8 cellular contexts compared by ENCODE assay signal in genomic region chr2:98757904-98758421, GRCh38. TPM values are rescaled to one million over a fixed set of nuclear protein-coding genes. Genes with fewer than 3 reads are reported as not detected.
DNase-seq lines count a peak whose midpoint lies in the region; ATAC-seq and TF ChIP-seq lines count a peak whose summit lies in the region.

No MANE protein-coding gene starts in this region.

- H3K4me3 ChIP-seq in CD8-positive, alpha-beta T cell (ENCODE audit: low read depth, low read length): peak overlapping the region; percentile 32
- H3K4me3 ChIP-seq in HL-60 (replicated peaks; ENCODE audit: insufficient read depth, low read length): peak overlapping the region; percentile 16; the same call in 1 of the 2 replicates
- peak overlapping the region in 1 of 3 experiments; percentile 8 for H3K4me3 ChIP-seq in mammary epithelial cell (replicated peaks in 1 of 3; ENCODE audit: insufficient read depth in 1 of 3, low read depth in 2 of 3, low read length in 3 of 3)
- no peak overlapping the region for H3K4me3 ChIP-seq in lower leg skin (ENCODE audit: low read depth, poor library complexity, severe bottlenecking)
- H3K4me3 ChIP-seq in testis: no peak overlapping the region

- intact Hi-C loops in CD8-positive, alpha-beta T cell (cut with DNase I, micrococcal nuclease): loop anchor here (1.0 to 2.0 kb wide), 3 partner anchors 13 to 27 kb away; partner anchors contain the start of gene MGAT4A (in 1 of the 2)
- intact Hi-C loops in mammary epithelial cell (cut with micrococcal nuclease): no loop called here
- intact Hi-C loops in lower leg skin (cut with DNase I; ENCODE audit: low total_unique reads): no loop called here
- intact Hi-C loops in testis (cut with DNase I; ENCODE audit: low total_unique reads): no loop called here

- peak overlapping the region; percentile 97 for H3K27ac Mint-ChIP-seq in CD8-positive, alpha-beta T cell

- no peaks in the 10 kb centered on the region for H3K36me3 Mint-ChIP-seq in CD8-positive, alpha-beta T cell

- CTCF ChIA-PET in CD8-positive, alpha-beta T cell (lab: Charles Lee): interaction anchor here (1.0 to 2.2 kb wide), 10 partner anchors 9 to 109 kb away, joined by 3 to 8 read pairs (median 4); no protein-coding TSS in a partner anchor
- CTCF ChIA-PET in mammary epithelial cell (lab: Charles Lee; ENCODE audit: low non-redundant PET): no interaction called here

- peak; percentile 69 for ATAC-seq in CD8-positive, alpha-beta T cell
- ATAC-seq in GM19455 (IDR thresholded peaks at IDR 0.05; ENCODE audit: unreplicated experiment): peak; percentile 74
- ATAC-seq in GM18520 (IDR thresholded peaks at IDR 0.05; ENCODE audit: unreplicated experiment): no peak

- 12% methylated on average over 9 of the region's 9 CpGs for WGBS in mammary epithelial cell (ENCODE audit: low coverage, missing lambda C conversion rate)
- 4 to 10% methylated on average over 9 of the region's 9 CpGs for WGBS in lower leg skin, 2 donors
- 25 to 37% methylated on average over 9 of the region's 9 CpGs for WGBS in testis, 2 donors

- no peak for TF ChIP-seq POLR2A in lower leg skin (IDR thresholded peaks at IDR 0.05)
- TF ChIP-seq POLR2A in testis (IDR thresholded peaks at IDR 0.05): no peak

- TF ChIP-seq CTCF in CD8-positive, alpha-beta T cell (IDR thresholded peaks at IDR 0.05): no peak
- TF ChIP-seq CTCF in HL-60 (IDR thresholded peaks at IDR 0.05; ENCODE audit: insufficient read depth, low read length) (no peak), mammary epithelial cell (conservative IDR thresholded peaks at IDR 0.05 in 1 of 2, IDR thresholded peaks at IDR 0.05 in 1 of 2; ENCODE audit: extremely low read depth in 1 of 2, insufficient read depth in 1 of 2, low read depth in 1 of 2, low read length in 2 of 2) (no peak), lower leg skin (IDR thresholded peaks at IDR 0.05) (no peak), testis (IDR thresholded peaks at IDR 0.05) (no peak)

- H3K4me3 Mint-ChIP-seq in CD8-positive, alpha-beta T cell: peak overlapping the region; percentile 77

- peaks cover 58% of the 10 kb centered on the region for H3K4me1 Mint-ChIP-seq in CD8-positive, alpha-beta T cell (ENCODE audit: low read depth)

- H3K4me1 ChIP-seq in CD8-positive, alpha-beta T cell (ENCODE audit: insufficient read depth, low read length): peaks cover 50% of the 10 kb centered on the region
- peaks cover 19% of the 10 kb centered on the region for H3K4me1 ChIP-seq in mammary epithelial cell (ENCODE audit: insufficient read depth, low read length)
- peaks cover 10% of the 10 kb centered on the region for H3K4me1 ChIP-seq in testis

- peak overlapping the region; percentile 67 for H3K4me2 ChIP-seq in mammary epithelial cell (ENCODE audit: insufficient read depth, low read depth, low read length)

- H3K9ac ChIP-seq in mammary epithelial cell (ENCODE audit: insufficient read depth, low read length): no peak overlapping the region

- DNase-seq in CD8-positive, alpha-beta T cell: peak in 6 of 7 experiments; percentile 22 to 75 (median 66)
- DNase-seq in HL-60 (ENCODE audit: low read depth in 1 of 2, low spot score in 1 of 2) (peak; percentile 90 to 97), T-helper 1 cell (peak; percentile 40 to 69 (median 54)), mammary epithelial cell (peak; percentile 87), lower leg skin (ENCODE audit: low spot score in 2 of 2) (peak; percentile 80 to 89), testis (peak; percentile 60)

- dilution Hi-C loops in mammary epithelial cell (cut with HindIII; ENCODE audit: low sequenced_read_pairs): no loop called here

- H3K27ac ChIP-seq in CD8-positive, alpha-beta T cell (ENCODE audit: low read depth, low read length): peak overlapping the region; percentile 37
- H3K27ac ChIP-seq in HL-60 (replicated peaks) (peak overlapping the region; percentile 63), mammary epithelial cell (ENCODE audit: insufficient read depth, low read depth, low read length) (peak overlapping the region; percentile 29), testis (no peak overlapping the region)

- H3K9me3 ChIP-seq in CD8-positive, alpha-beta T cell (ENCODE audit: low read length): no peaks in the 10 kb centered on the region
- H3K9me3 ChIP-seq in mammary epithelial cell (replicated peaks; ENCODE audit: insufficient read depth, low read length): no peaks in the 10 kb centered on the region
- H3K9me3 ChIP-seq in testis: no peaks in the 10 kb centered on the region

- POLR2A ChIA-PET in CD8-positive, alpha-beta T cell (lab: Charles Lee): interaction anchor here (0.9 to 6.1 kb wide), 8 partner anchors 8 to 78 kb away, joined by 3 to 52 read pairs (median 4); partner anchors contain the start of gene MGAT4A

- H3K27me3 ChIP-seq in CD8-positive, alpha-beta T cell (ENCODE audit: insufficient read depth, low read length): no peaks in the 10 kb centered on the region
- H3K27me3 ChIP-seq in HL-60 (ENCODE audit: insufficient read depth, poor library complexity, severe bottlenecking) (no peaks in the 10 kb centered on the region), mammary epithelial cell (ENCODE audit: insufficient read depth, low read length) (no peaks in the 10 kb centered on the region), testis (no peaks in the 10 kb centered on the region)

- no TSS peak for BruUV-seq in mammary epithelial cell (replicated peaks; lab: Mats Ljungman, UMichigan)

- no peaks in the 10 kb centered on the region for H4K20me1 ChIP-seq in mammary epithelial cell (ENCODE audit: insufficient read depth, low read length)

- no peaks in the 10 kb centered on the region for H3K36me3 ChIP-seq in CD8-positive, alpha-beta T cell (ENCODE audit: insufficient read depth, low read length)
- H3K36me3 ChIP-seq in mammary epithelial cell (ENCODE audit: insufficient read depth, low read length) (no peaks in the 10 kb centered on the region), testis (ENCODE audit: low read depth, missing control alignments) (no peaks in the 10 kb centered on the region)

- H2AFZ ChIP-seq in mammary epithelial cell (ENCODE audit: low read depth, low read length): peak overlapping the region; percentile 95

- H3K27me3 Mint-ChIP-seq in CD8-positive, alpha-beta T cell (ENCODE audit: low read depth): no peaks in the 10 kb centered on the region

- H3K9me3 Mint-ChIP-seq in CD8-positive, alpha-beta T cell: no peaks in the 10 kb centered on the region

- H3K79me2 ChIP-seq in mammary epithelial cell (ENCODE audit: insufficient read depth, low read length): no peaks in the 10 kb centered on the region

- in situ Hi-C loops in mammary epithelial cell (cut with MboI; ENCODE audit: low sequenced_read_pairs in 2 of 2): no loop called here

RNA-seq across cellular contexts. Expression of gene MGAT4A, which starts 27.0 kb away (rescaled TPM):
- total RNA-seq in CD8-positive, alpha-beta T cell: 100 to 1,000 TPM; 226 to 229 TPM
- 1 to 10 TPM; 2.0 to 4.3 TPM for total RNA-seq in mammary epithelial cell
- polyA plus RNA-seq in mammary epithelial cell: 0.79 TPM
- polyA minus RNA-seq in mammary epithelial cell: 2.3 TPM
- total RNA-seq in lower leg skin: 10 to 100 TPM in 3 of 4 donors, 1 to 10 TPM in 1; 7.3 to 24.9 (median 14.2) TPM
- total RNA-seq in testis: 10 to 100 TPM; 13.8 to 13.9 TPM
- 12.1 TPM for polyA plus RNA-seq in testis (ENCODE audit: insufficient read depth, low read depth, low replicate concordance)

Comparison
In these comparisons a context has a peak if more than half of its experiments do, and no peak if none do; other contexts are left out.
1. H3K27ac ChIP-seq: peak in CD8-positive, alpha-beta T cell (single experiment), HL-60 (single experiment) and mammary epithelial cell (single experiment); none in testis (0 of 2).
2. H3K4me3 ChIP-seq: peak in CD8-positive, alpha-beta T cell (single experiment) and HL-60 (single experiment); none in lower leg skin (single experiment) and testis (0 of 2).
3. RNA of gene MGAT4A, which starts 27.0 kb away (total RNA-seq): 226 to 229 TPM in CD8-positive, alpha-beta T cell; 7.3 to 24.9 TPM in lower leg skin, 13.8 to 13.9 TPM in testis and 2.0 to 4.3 TPM in mammary epithelial cell; every median in the first group is over 4 times any median in the second.
4. intact Hi-C loops: an anchor here in CD8-positive, alpha-beta T cell (1.0 to 2.0 kb wide); none called in mammary epithelial cell, lower leg skin and testis.
5. Peak in every context shown above with its lines, with median percentiles within 50 percentile points of each other: DNase-seq.